ENCODE assay signal across 3 cellular contexts in genomic region chr9:108182270-108182669, GRCh38.
"Had no signal": no experiment of that assay in that cellular context is flagged by ENCODE, and none has a peak within 500 bp of the region (broad histone marks: within the 10 kb centered on the region; RNA-seq: fewer than 3 reads in every experiment).

No MANE protein-coding gene starts in this region.

- H3K4me3 Mint-ChIP-seq: GM23338, H9, IgD-negative memory B cell had no signal

- H3K4me1 Mint-ChIP-seq: H9, IgD-negative memory B cell had no signal

- H3K4me2 ChIP-seq: GM23338 had no signal

- H3K4me3 ChIP-seq: GM23338 had no signal

- DNase-seq: H9 had no signal

- H3K27ac Mint-ChIP-seq: GM23338, H9, IgD-negative memory B cell had no signal

- H2AFZ ChIP-seq: GM23338 had no signal

- ATAC-seq: GM23338 had no signal

- H3K9me3 Mint-ChIP-seq: GM23338, H9 had no signal
